ENCODE assay signal across 8 cellular contexts in the genomic region with DNA sequence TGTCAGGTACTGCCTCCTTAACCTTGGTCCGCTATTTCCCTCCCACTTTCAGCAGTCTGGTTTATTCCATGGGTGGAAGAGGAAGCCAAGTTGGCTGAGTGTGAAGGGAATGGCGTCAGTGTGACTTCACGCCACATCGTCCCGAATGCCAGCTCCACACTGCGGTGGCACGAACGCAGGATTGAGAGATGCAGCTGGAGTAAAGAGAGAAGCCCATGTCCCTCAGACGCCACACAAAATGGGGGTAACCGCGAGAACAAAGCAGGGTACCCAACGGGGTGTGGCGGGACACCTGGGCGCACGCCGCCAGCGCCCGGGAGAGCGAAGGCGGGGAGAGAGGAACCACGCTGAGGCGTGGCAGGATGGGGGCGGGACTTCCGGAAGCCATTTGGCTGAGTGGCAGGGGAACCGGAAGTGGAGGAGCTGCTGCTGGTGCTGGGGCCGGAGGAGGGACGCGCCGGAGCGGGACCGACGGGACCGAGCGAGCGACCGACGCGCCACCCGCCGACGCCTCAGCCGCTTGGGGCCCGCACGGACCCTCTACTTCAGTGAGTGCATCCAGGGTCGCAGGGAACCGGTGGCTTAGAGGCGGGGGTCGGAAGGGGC. TPM values are rescaled to one million over a fixed set of nuclear protein-coding genes. Genes with fewer than 3 reads are reported as not detected.
DNase-seq lines count a peak whose midpoint lies in the region; ATAC-seq and TF ChIP-seq lines count a peak whose summit lies in the region.

A gene with protein sequence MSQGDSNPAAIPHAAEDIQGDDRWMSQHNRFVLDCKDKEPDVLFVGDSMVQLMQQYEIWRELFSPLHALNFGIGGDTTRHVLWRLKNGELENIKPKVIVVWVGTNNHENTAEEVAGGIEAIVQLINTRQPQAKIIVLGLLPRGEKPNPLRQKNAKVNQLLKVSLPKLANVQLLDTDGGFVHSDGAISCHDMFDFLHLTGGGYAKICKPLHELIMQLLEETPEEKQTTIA (plus strand): TSS at position 417 of the 606 bp plus-strand sequence. CDS start 8,161 bp downstream, outside the sequence.

- H3K9ac ChIP-seq in OCI-LY1 (ENCODE audit: low read length) = peak within 1 kb of the TSS; percentile 98

- DNase-seq in DMS 273 (lab: John Stamatoyannopoulos, UW; ENCODE audit: unreplicated experiment) (peak; percentile 94), HuH-7 (ENCODE audit: low spot score) (peak; percentile 95)
- DNase-seq in activated CD8-positive, alpha-beta memory T cell treated with anti-CD3 and anti-CD28 coated beads, Interleukin-2, amount 50 U/mL, for 4 hours = peak; percentile 96
- peak; percentile 93 for DNase-seq in stimulated activated CD8-positive, alpha-beta memory T cell treated with anti-CD3 and anti-CD28 coated beads, Interleukin-15, amount 100 ng/mL, for 24 hours (ENCODE audit: low read depth)

- peak within 1 kb of the TSS; percentile 98; the same call in 1 of the 2 replicates for H2AFZ ChIP-seq in OCI-LY1 (ENCODE audit: low read length)

- WGBS in mesodermal cell (ENCODE audit: insufficient coverage in 2 of 2), 2 experiments = 1% methylated on average over 25 to 42 of the region's 48 CpGs

- H3K4me2 ChIP-seq in OCI-LY1 (ENCODE audit: low read length) = peak within 1 kb of the TSS; percentile 99

- H3F3A ChIP-seq in OCI-LY1 (ENCODE audit: insufficient read depth, low read length) = no peaks in the 10 kb centered on the region

- H3K9me3 ChIP-seq in OCI-LY1 (ENCODE audit: low read length) = no peaks in the 10 kb centered on the region
- H3K9me3 ChIP-seq in mesodermal cell (ENCODE audit: control insufficient read depth, low read length) = no peaks in the 10 kb centered on the region

- H3K36me3 ChIP-seq in OCI-LY1 (ENCODE audit: insufficient read depth, low read length) = peaks cover 42% of the 10 kb centered on the region
- peaks cover 36% of the 10 kb centered on the region for H3K36me3 ChIP-seq in mesodermal cell (ENCODE audit: control insufficient read depth, insufficient read depth, low read length)

- H3K27me3 ChIP-seq in OCI-LY1 (ENCODE audit: insufficient read depth, low read length) = no peaks in the 10 kb centered on the region

- H3K4me1 ChIP-seq in OCI-LY1 (ENCODE audit: insufficient read depth, low read length, severe bottlenecking) (peaks cover 36% of the 10 kb centered on the region), mesodermal cell (ENCODE audit: control insufficient read depth, insufficient read depth, low read length, poor library complexity, severe bottlenecking) (peaks cover 9% of the 10 kb centered on the region)

- H4K20me1 ChIP-seq in OCI-LY1 (ENCODE audit: insufficient read depth, low read length) = peaks cover 3% of the 10 kb centered on the region; the same call in 1 of the 2 replicates

- peak within 1 kb of the TSS; percentile 100 for H3K4me3 ChIP-seq in OCI-LY1 (ENCODE audit: low read depth, low read length, poor library complexity, severe bottlenecking)
- peak within 1 kb of the TSS; percentile 91 for H3K4me3 ChIP-seq in mesodermal cell (ENCODE audit: extremely low read depth, insufficient read depth, low read length, poor library complexity, severe bottlenecking)

- H3K9me2 ChIP-seq in OCI-LY1 (ENCODE audit: low read depth, low read length) = no peaks in the 10 kb centered on the region

- H3K27ac ChIP-seq in OCI-LY1 (ENCODE audit: low read depth, low read length, poor library complexity, severe bottlenecking) (peak within 1 kb of the TSS; percentile 78), mesodermal cell (ENCODE audit: low read depth, low read length, severe bottlenecking) (peak within 1 kb of the TSS; percentile 85)

- TF ChIP-seq CTCF in OCI-LY1 (IDR thresholded peaks at IDR 0.05; ENCODE audit: low read length) = no peak

- peak; percentile 96 for ATAC-seq in GM21526 (IDR thresholded peaks at IDR 0.05; ENCODE audit: low FRiP score, unreplicated experiment)

- in situ Hi-C loops in endometrial microvascular endothelial cells (cut with HindIII; ENCODE audit: inconsistent ontology term, low pct_unique_long_range_greater_than_20kb, low sequenced_read_pairs) = no loop called here

- peaks cover 45% of the 10 kb centered on the region for H3K79me2 ChIP-seq in OCI-LY1 (ENCODE audit: insufficient read depth, low read length)

RNA-seq across cellular contexts. Expression of the gene that starts here (rescaled TPM):
- total RNA-seq in endometrial microvascular endothelial cells (ENCODE audit: inconsistent ontology term) = 123 TPM
- polyA plus RNA-seq in mesodermal cell (2013, experiment 1 of 2) = 65.6 TPM
- 65.0 TPM for polyA plus RNA-seq in mesodermal cell (2013, experiment 2 of 2)

Comparison
In these comparisons a context has a peak if more than half of its experiments do, and no peak if none do; other contexts are left out.
1. Peak in every context shown above with its lines: DNase-seq, ATAC-seq, H3K4me3 ChIP-seq and H3K27ac ChIP-seq.